In the genomic region with DNA sequence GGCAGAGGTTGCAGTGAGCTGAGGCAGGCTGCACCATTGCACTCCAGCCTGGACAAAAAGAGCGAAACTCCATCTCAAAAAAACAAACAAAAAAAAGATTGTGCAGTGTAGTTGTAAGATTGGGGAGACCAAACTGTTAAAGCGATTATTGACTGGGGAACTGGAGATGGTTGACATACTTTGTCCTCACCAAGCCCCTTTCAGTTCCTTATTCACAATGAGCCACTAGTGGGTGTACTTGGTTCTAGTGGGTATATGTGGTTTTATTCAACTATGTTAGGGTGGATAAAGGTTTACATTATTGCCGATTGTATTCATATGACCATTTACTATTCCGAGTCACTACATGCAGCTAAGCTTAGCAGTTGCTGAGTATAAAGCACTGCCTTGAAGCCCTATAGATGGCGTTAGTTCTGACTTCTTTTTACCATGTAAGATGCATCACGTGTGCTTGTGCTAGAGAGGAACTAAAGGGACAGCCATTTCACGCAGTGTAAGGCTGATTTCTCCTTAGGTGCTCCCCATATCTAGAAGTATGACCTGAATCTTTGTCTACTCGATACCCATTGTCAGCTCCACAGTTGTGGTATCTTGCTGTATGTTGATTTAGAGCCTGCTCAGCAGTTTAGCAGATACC, we compare ENCODE assay signal across 1 cellular context.
TF ChIP-seq lines count a peak whose summit lies in the region.

No MANE protein-coding gene starts in this region.

TF ChIP-seq in GM12891, 5 proteins besides CTCF, POLR2A, EP300 and RAD21:
- TF ChIP-seq POLR2AphosphoS5 (IDR thresholded peaks at IDR 0.05; ENCODE audit: low read depth, low read length) (peak; percentile 36), SPI1 (IDR thresholded peaks at IDR 0.05; ENCODE audit: low read depth, low read length) (peak; percentile 87), PAX5 (IDR thresholded peaks at IDR 0.05; ENCODE audit: insufficient read depth, low read length, severe bottlenecking) (no peak)
